In genomic region chr21:38662224-38662568, GRCh38 we compare ENCODE assay signal across 16 cellular contexts.
DNase-seq lines count a peak whose midpoint lies in the region; ATAC-seq, FAIRE-seq and TF ChIP-seq lines count a peak whose summit lies in the region.
"Had no signal": no experiment of that assay in that cellular context is flagged by ENCODE, and none has a peak within 500 bp of the region (broad histone marks: within the 10 kb centered on the region; RNA-seq: fewer than 3 reads in every experiment).

No MANE protein-coding gene starts in this region.

- DNase-seq in MG63: no peak
- no peak for DNase-seq in H1 (ENCODE audit: low read depth in 1 of 2, low spot score in 2 of 2)
- no peak for DNase-seq in mesothelial cell of epicardium (ENCODE audit: low spot score in 2 of 2, unreplicated experiment in 2 of 2)
- DNase-seq in NCI-H2196 (lab: John Stamatoyannopoulos, UW; ENCODE audit: unreplicated experiment): no peak
- no peak for DNase-seq in D721Med (ENCODE audit: insufficient read length, low spot score)
- DNase-seq in COLO829 (ENCODE audit: low spot score): no peak
- DNase-seq: NCI-H1048, NCI-H446, NCI-H774, PC-9 had no signal

- H3K56ac ChIP-seq in H1 (replicated peaks; ENCODE audit: insufficient read length, low read depth, low read length): no peak overlapping the region

- no peaks in the 10 kb centered on the region for H3K27me3 ChIP-seq in MG63
- peaks cover 6 to 28% (median 21%) of the 10 kb centered on the region in 4 experiments; a peak in 6 of 7 replicates for H3K27me3 ChIP-seq in H1 (replicated peaks in 1 of 4; ENCODE audit: control insufficient read depth in 3 of 4, extremely low read depth in 1 of 4, insufficient read depth in 3 of 4, low read length in 3 of 4)

- no peak overlapping the region for H3K23ac ChIP-seq in H1 (ENCODE audit: insufficient read length)

- no peaks in the 10 kb centered on the region for H4K20me1 ChIP-seq in H1 (replicated peaks in 1 of 2; ENCODE audit: control insufficient read depth in 1 of 2, insufficient read depth in 2 of 2, low read length in 2 of 2)

- no peak for TF ChIP-seq POLR2A in H1 (IDR thresholded peaks at IDR 0.05; ENCODE audit: control extremely low read depth in 1 of 2, low read depth in 2 of 2, low read length in 2 of 2)

- no peak overlapping the region for H2BK12ac ChIP-seq in H1 (ENCODE audit: low read depth, low read length)

- H3K4me3 ChIP-seq in MG63 (peak overlapping the region; percentile 68), H1 (ENCODE audit: extremely low read depth in 1 of 4, insufficient read depth in 2 of 4, low read depth in 3 of 4, low read length in 4 of 4) (peak overlapping the region in 1 of 4 experiments; percentile 61; a peak in 2 of 8 replicates)
- H3K4me3 ChIP-seq: K562, PC-9 had no signal

- no peak overlapping the region for H4K8ac ChIP-seq in H1 (ENCODE audit: extremely low read depth, insufficient read depth, low read length)

- no peaks in the 10 kb centered on the region for H3K36me3 ChIP-seq in ES-I3 (ENCODE audit: insufficient read depth, low read length)
- H3K36me3 ChIP-seq in MG63: 0 out of 2 replicates have a peak, but pooled peaks cover 2% of the 10 kb centered on the region
- no peaks in the 10 kb centered on the region for H3K36me3 ChIP-seq in H1 (ENCODE audit: control insufficient read depth in 2 of 4, insufficient read depth in 4 of 4, low read length in 3 of 4)
- H3K36me3 ChIP-seq: BLaER1 treated with 17β-estradiol and CSF1 and Interleukin-3, amounts not matched to agents 10 nM and 100 nM had no signal

- no peak for TF ChIP-seq CTCF in H1 (IDR thresholded peaks at IDR 0.05; ENCODE audit: control extremely low read depth in 1 of 3, insufficient read depth in 1 of 3, low read depth in 1 of 3, low read length in 3 of 3)
- TF ChIP-seq CTCF in mesothelial cell of epicardium (IDR thresholded peaks at IDR 0.05; ENCODE audit: unreplicated experiment): no peak
- no peak for TF ChIP-seq CTCF in D721Med (IDR thresholded peaks at IDR 0.05; ENCODE audit: insufficient read depth, missing control alignments)

- no peak overlapping the region for H2AFZ ChIP-seq in H1 (ENCODE audit: low read length)
- H2AFZ ChIP-seq: PC-9 had no signal

- no peak overlapping the region for H2AK5ac ChIP-seq in H1 (ENCODE audit: low read depth, low read length)

- no peaks in the 10 kb centered on the region for H3K79me2 ChIP-seq in H1 (ENCODE audit: control insufficient read depth in 1 of 2, insufficient read depth in 2 of 2, low read length in 2 of 2)

- FAIRE-seq in H1 (lab: Jason Lieb, UNC) (no peak), D721Med (lab: Jason Lieb, UNC) (no peak)
- FAIRE-seq: K562 had no signal

- peak overlapping the region; percentile 73 for H3K4me3 Mint-ChIP-seq in mesothelial cell of epicardium

- no peaks in the 10 kb centered on the region for H3K36me3 Mint-ChIP-seq in mesothelial cell of epicardium

- TF ChIP-seq EP300 in H1 (IDR thresholded peaks at IDR 0.05; ENCODE audit: borderline replicate concordance in 1 of 2, low read depth in 2 of 2, low read length in 2 of 2): no peak

- H3K9me3 ChIP-seq in ES-I3 (ENCODE audit: control insufficient read depth, insufficient read depth, low read length) (no peaks in the 10 kb centered on the region), MG63 (no peaks in the 10 kb centered on the region), H1 (ENCODE audit: insufficient read depth in 2 of 2, low read depth in 1 of 2, low read length in 1 of 2) (no peaks in the 10 kb centered on the region)
- H3K9me3 ChIP-seq: BLaER1 treated with 17β-estradiol and CSF1 and Interleukin-3, amounts not matched to agents 10 nM and 100 nM had no signal

- H3K4me1 ChIP-seq in ES-I3 (ENCODE audit: insufficient read depth, low read length) (peaks cover 9% of the 10 kb centered on the region; the same call in 1 of the 2 replicates), H1 (replicated peaks in 1 of 4; ENCODE audit: control insufficient read depth in 3 of 4, insufficient read depth in 4 of 4, low read length in 3 of 4) (peaks cover 3 to 16% (median 6%) of the 10 kb centered on the region in 4 experiments; a peak in 6 of 7 replicates)

- ATAC-seq in GM19324 (IDR thresholded peaks at IDR 0.05; ENCODE audit: low FRiP score, unreplicated experiment): no peak
- ATAC-seq: HCT116, K562 had no signal

- no peak overlapping the region for H2BK120ac ChIP-seq in H1 (replicated peaks; ENCODE audit: low read depth, low read length)

- CTCF ChIA-PET in H1 (lab: Charles Lee; ENCODE audit: partially characterized antibody): interaction anchor here (0.6 to 0.9 kb wide), 6 partner anchors 37 to 1007 kb away, joined by 3 to 4 read pairs (median 3); no protein-coding TSS in a partner anchor

- H3K4me1 Mint-ChIP-seq in mesothelial cell of epicardium: peaks cover 16% of the 10 kb centered on the region

- H3K79me1 ChIP-seq in H1 (ENCODE audit: low read depth, low read length): no peaks in the 10 kb centered on the region

- no peak overlapping the region for H4K91ac ChIP-seq in H1 (replicated peaks; ENCODE audit: insufficient read length, low read length)

- no peak for TF ChIP-seq RAD21 in H1 (IDR thresholded peaks at IDR 0.05 in 1 of 2, conservative IDR thresholded peaks at IDR 0.05 in 1 of 2; ENCODE audit: low read depth in 2 of 2, low read length in 2 of 2)

- H3K9ac ChIP-seq in ES-I3 (ENCODE audit: low read depth, low read length) (peak overlapping the region; percentile 58; the same call in 1 of the 2 replicates), H1 (replicated peaks in 1 of 4; ENCODE audit: extremely low read depth in 1 of 4, low read depth in 3 of 4, low read length in 3 of 4) (no peak overlapping the region)
- H3K9ac ChIP-seq: BLaER1 treated with 17β-estradiol and CSF1 and Interleukin-3, amounts not matched to agents 10 nM and 100 nM had no signal

- no peak overlapping the region for H4K5ac ChIP-seq in H1 (ENCODE audit: insufficient read length, low read depth, low read length)

- no peak overlapping the region for H3K4ac ChIP-seq in H1 (replicated peaks; ENCODE audit: insufficient read length, low read depth, low read length)

- peaks cover 89% of the 10 kb centered on the region for H3K27me3 Mint-ChIP-seq in mesothelial cell of epicardium (ENCODE audit: low read depth)

- 17% methylated on average over 4 of the region's 4 CpGs; no CpG with 5 or more reads in 1 of the 2 experiments for WGBS in H1 (ENCODE audit: extremely low coverage in 1 of 2, insufficient coverage in 1 of 2, insufficient read length in 1 of 2, insufficient replicate concordance in 2 of 2, low coverage in 1 of 2, low lambda C conversion rate in 2 of 2, missing lambda C conversion rate in 1 of 2), 2 experiments

- H3K27ac Mint-ChIP-seq in mesothelial cell of epicardium: peak overlapping the region; percentile 81

- no peak overlapping the region for H3K27ac ChIP-seq in H1 (ENCODE audit: low read depth, low read length)
- H3K27ac ChIP-seq: 22Rv1; BLaER1 treated with 17β-estradiol and CSF1 and Interleukin-3, amounts not matched to agents 10 nM and 100 nM; PC-9 had no signal

- H3K4me2 ChIP-seq in H1 (ENCODE audit: insufficient read depth in 1 of 2, low read depth in 2 of 2, low read length in 2 of 2): peak overlapping the region; percentile 76 to 78; a peak in 2 of 4 replicates
- H3K4me2 ChIP-seq: PC-9 had no signal

- POLR2A ChIA-PET in H1 (lab: Charles Lee; ENCODE audit: partially characterized antibody): interaction anchor here (1.2 kb wide), 1 partner anchor 19 kb away, joined by 3 read pairs; no protein-coding TSS in a partner anchor

- no peak overlapping the region for H2BK20ac ChIP-seq in H1 (ENCODE audit: low read length)

- no peak overlapping the region for H2BK5ac ChIP-seq in H1 (ENCODE audit: low read depth, low read length)

- peaks cover 18% of the 10 kb centered on the region; the same call in 1 of the 2 replicates for H3K23me2 ChIP-seq in H1 (ENCODE audit: low read depth, low read length)

- H2BK15ac ChIP-seq in H1 (ENCODE audit: low read length): no peak overlapping the region

- no peak overlapping the region for H3K18ac ChIP-seq in H1 (ENCODE audit: extremely low read depth, low read length)

- H3K9me3 Mint-ChIP-seq in mesothelial cell of epicardium: no peaks in the 10 kb centered on the region

- H3K14ac ChIP-seq in H1 (ENCODE audit: insufficient read length): no peak overlapping the region

TF ChIP-seq in H1, 55 proteins besides CTCF, POLR2A, EP300 and RAD21 (continues in another document):
- TF ChIP-seq SP2 (IDR thresholded peaks at IDR 0.05; ENCODE audit: low read length) (no peak), BCL11A (IDR thresholded peaks at IDR 0.05; ENCODE audit: low read depth in 2 of 2, low read length in 2 of 2) (no peak), HDAC2 (IDR thresholded peaks at IDR 0.05; ENCODE audit: borderline replicate concordance in 1 of 2, low read depth in 2 of 2, low read length in 2 of 2) (no peak), RBBP5 (IDR thresholded peaks at IDR 0.05; ENCODE audit: borderline replicate concordance, low read depth, low read length) (no peak), CBX5 (IDR thresholded peaks at IDR 0.05; ENCODE audit: low read depth, low read length) (no peak), EGR1 (IDR thresholded peaks at IDR 0.05; ENCODE audit: borderline replicate concordance, low read depth, low read length) (no peak), NANOG (IDR thresholded peaks at IDR 0.05; ENCODE audit: insufficient read depth, low read depth, low read length, poor library complexity, severe bottlenecking) (no peak), RXRA (IDR thresholded peaks at IDR 0.05; ENCODE audit: insufficient read depth, low read depth, low read length) (no peak), KDM4A (IDR thresholded peaks at IDR 0.05; ENCODE audit: low read depth, low read length, severe bottlenecking) (no peak), BACH1 (IDR thresholded peaks at IDR 0.05; ENCODE audit: low read length) (no peak), POU5F1 (IDR thresholded peaks at IDR 0.05; ENCODE audit: low read depth, low read length) (no peak), FOSL1 (IDR thresholded peaks at IDR 0.05; ENCODE audit: insufficient read depth, low read depth, low read length) (no peak), KDM5A (IDR thresholded peaks at IDR 0.05; ENCODE audit: low read length) (no peak), GABPA (IDR thresholded peaks at IDR 0.05; ENCODE audit: borderline replicate concordance, insufficient read depth, low read length) (no peak), PHF8 (conservative IDR thresholded peaks at IDR 0.05; ENCODE audit: low read depth, low read length) (no peak), ZNF274 (IDR thresholded peaks at IDR 0.05; ENCODE audit: borderline replicate concordance, extremely low read depth, low read length) (no peak)
